1 cellular context compared by ENCODE assay signal in the genomic region with DNA sequence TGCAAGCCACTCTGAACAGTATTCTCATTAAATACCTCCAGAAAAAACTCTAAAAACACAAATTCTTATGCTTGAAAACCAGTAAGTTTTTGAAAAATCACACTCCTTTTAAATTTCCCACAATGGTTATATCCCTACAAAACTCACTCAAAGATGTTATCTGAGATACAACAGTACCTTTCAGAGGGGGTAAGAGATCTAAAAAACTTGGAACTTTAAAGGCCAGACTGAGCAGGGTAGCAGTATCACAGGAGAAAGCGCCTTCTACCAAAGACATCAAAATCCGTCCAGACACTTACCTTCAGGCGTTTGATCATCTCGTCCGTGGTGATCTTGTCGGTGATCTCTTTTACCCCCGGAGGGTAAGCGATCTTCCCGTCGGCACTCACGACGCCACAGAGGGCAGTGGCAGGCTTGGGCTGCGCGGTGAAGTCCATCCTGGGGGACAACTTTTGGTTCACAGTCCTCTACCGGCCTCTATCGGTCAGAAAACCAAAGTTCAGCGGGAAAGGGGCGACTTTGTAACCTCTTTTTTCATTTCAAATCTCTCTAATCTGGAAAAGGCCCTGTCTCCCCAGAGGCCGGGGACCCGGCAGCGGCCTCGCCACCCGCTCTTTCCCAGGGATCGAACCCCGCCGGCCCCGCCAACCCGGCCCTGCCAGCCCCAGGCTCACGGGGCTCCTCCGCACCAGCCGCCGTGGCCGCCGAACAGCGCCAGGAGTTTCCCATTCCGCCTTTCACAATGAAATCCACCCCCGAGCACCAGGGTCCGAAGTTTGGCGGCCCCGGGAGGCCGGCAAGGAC.
TF ChIP-seq lines count a peak whose summit lies in the region.

No MANE protein-coding gene starts in this region.

TF ChIP-seq in K562, 482 proteins besides CTCF, POLR2A, EP300 and RAD21 (continued from another document and continues in another):
- TF ChIP-seq, protein P1, sequence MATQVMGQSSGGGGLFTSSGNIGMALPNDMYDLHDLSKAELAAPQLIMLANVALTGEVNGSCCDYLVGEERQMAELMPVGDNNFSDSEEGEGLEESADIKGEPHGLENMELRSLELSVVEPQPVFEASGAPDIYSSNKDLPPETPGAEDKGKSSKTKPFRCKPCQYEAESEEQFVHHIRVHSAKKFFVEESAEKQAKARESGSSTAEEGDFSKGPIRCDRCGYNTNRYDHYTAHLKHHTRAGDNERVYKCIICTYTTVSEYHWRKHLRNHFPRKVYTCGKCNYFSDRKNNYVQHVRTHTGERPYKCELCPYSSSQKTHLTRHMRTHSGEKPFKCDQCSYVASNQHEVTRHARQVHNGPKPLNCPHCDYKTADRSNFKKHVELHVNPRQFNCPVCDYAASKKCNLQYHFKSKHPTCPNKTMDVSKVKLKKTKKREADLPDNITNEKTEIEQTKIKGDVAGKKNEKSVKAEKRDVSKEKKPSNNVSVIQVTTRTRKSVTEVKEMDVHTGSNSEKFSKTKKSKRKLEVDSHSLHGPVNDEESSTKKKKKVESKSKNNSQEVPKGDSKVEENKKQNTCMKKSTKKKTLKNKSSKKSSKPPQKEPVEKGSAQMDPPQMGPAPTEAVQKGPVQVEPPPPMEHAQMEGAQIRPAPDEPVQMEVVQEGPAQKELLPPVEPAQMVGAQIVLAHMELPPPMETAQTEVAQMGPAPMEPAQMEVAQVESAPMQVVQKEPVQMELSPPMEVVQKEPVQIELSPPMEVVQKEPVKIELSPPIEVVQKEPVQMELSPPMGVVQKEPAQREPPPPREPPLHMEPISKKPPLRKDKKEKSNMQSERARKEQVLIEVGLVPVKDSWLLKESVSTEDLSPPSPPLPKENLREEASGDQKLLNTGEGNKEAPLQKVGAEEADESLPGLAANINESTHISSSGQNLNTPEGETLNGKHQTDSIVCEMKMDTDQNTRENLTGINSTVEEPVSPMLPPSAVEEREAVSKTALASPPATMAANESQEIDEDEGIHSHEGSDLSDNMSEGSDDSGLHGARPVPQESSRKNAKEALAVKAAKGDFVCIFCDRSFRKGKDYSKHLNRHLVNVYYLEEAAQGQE (CRISPR knock-in tag; IDR thresholded peaks at IDR 0.05; ENCODE audit: low read depth): no peak
- TF ChIP-seq HLTF (IDR thresholded peaks at IDR 0.05) (0 out of 2 replicates have a peak, but pooled peaks have one; percentile 41), ILK (tag; IDR thresholded peaks at IDR 0.05; ENCODE audit: borderline replicate concordance, low read depth) (no peak), ZNF668 (CRISPR knock-in tag; IDR thresholded peaks at IDR 0.05) (no peak), NCOA4 (IDR thresholded peaks at IDR 0.05; ENCODE audit: partially characterized antibody) (no peak), ERF (CRISPR knock-in tag; IDR thresholded peaks at IDR 0.05) (no peak), NKRF (IDR thresholded peaks at IDR 0.05; ENCODE audit: borderline replicate concordance) (no peak), SIN3A (IDR thresholded peaks at IDR 0.05; ENCODE audit: borderline replicate concordance in 2 of 2, control insufficient read depth in 1 of 2, low read depth in 2 of 2, low read length in 2 of 2) (peak in 1 of 2 experiments; percentile 42; a peak in 1 of 4 replicates), CREM (IDR thresholded peaks at IDR 0.05; ENCODE audit: low read depth) (peak; percentile 47), TCFL5 (CRISPR knock-in tag; conservative IDR thresholded peaks at IDR 0.05) (no peak), KLF1 (tag; IDR thresholded peaks at IDR 0.05) (no peak), ZNF764 (CRISPR knock-in tag; IDR thresholded peaks at IDR 0.05; ENCODE audit: low read depth) (no peak), MLLT1 (IDR thresholded peaks at IDR 0.05) (peak in 1 of 2 experiments; percentile 43; a peak in 2 of 4 replicates), POLR2H (tag; IDR thresholded peaks at IDR 0.05; ENCODE audit: low read depth) (peak; percentile 27; the same call in 1 of the 2 replicates), AFF4 (CRISPR knock-in tag; IDR thresholded peaks at IDR 0.05) (no peak; the same call in 1 of the 2 replicates), ZNF707 (CRISPR knock-in tag; conservative IDR thresholded peaks at IDR 0.05) (no peak), CBX5 (IDR thresholded peaks at IDR 0.05; ENCODE audit: borderline replicate concordance, low read depth) (no peak), ATF3 (IDR thresholded peaks at IDR 0.05) (no peak), ATF3 (CRISPR knock-in tag; conservative IDR thresholded peaks at IDR 0.05) (no peak; the same call in 1 of the 2 replicates), ZFP36 (IDR thresholded peaks at IDR 0.05; ENCODE audit: low read depth, low read length, partially characterized antibody) (no peak), ZFP1 (CRISPR knock-in tag; IDR thresholded peaks at IDR 0.05) (no peak), LARP7 (IDR thresholded peaks at IDR 0.05) (no peak), ATF6 (CRISPR knock-in tag; IDR thresholded peaks at IDR 0.05) (no peak), SMAD4 (CRISPR knock-in tag; conservative IDR thresholded peaks at IDR 0.05) (peak; percentile 21; the same call in 1 of the 2 replicates), ZMIZ1 (IDR thresholded peaks at IDR 0.05; ENCODE audit: low read depth in 2 of 2, low read length in 2 of 2) (0 out of 4 replicates have a peak, but pooled peaks of 1 of the 2 experiments have one; percentile 51)
- TF ChIP-seq, protein P2, sequence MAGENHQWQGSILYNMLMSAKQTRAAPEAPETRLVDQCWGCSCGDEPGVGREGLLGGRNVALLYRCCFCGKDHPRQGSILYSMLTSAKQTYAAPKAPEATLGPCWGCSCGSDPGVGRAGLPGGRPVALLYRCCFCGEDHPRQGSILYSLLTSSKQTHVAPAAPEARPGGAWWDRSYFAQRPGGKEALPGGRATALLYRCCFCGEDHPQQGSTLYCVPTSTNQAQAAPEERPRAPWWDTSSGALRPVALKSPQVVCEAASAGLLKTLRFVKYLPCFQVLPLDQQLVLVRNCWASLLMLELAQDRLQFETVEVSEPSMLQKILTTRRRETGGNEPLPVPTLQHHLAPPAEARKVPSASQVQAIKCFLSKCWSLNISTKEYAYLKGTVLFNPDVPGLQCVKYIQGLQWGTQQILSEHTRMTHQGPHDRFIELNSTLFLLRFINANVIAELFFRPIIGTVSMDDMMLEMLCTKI (IDR thresholded peaks at IDR 0.05; ENCODE audit: partially characterized antibody): no peak
